In genomic region chr10:115355162-115355760, GRCh38 we compare ENCODE assay signal across 8 cellular contexts.
A peak's percentile ranks its signal among the peaks of the same experiment; 100 is the strongest.
DNase-seq lines count a peak whose midpoint lies in the region; ATAC-seq and TF ChIP-seq lines count a peak whose summit lies in the region.

No MANE protein-coding gene starts in this region.

- TF ChIP-seq CTCF in DND-41 (IDR thresholded peaks at IDR 0.05; ENCODE audit: borderline replicate concordance, extremely low read depth, low read length, poor library complexity, severe bottlenecking) (peak; percentile 77), body of pancreas (IDR thresholded peaks at IDR 0.05) (peak; percentile 44 to 84 (median 74))

- no peak overlapping the region for H3K9ac ChIP-seq in DND-41 (ENCODE audit: low read depth, low read length)

- H3K4me3 ChIP-seq in DND-41 (ENCODE audit: low read depth in 1 of 2, low read length in 2 of 2) (no peak overlapping the region), body of pancreas (no peak overlapping the region)

- 4 to 7% methylated on average over 2 of the region's 2 CpGs for WGBS in body of pancreas, 2 donors

- no peak overlapping the region for H2AFZ ChIP-seq in DND-41 (ENCODE audit: low read depth, low read length)

- H3K27ac ChIP-seq in DND-41 (ENCODE audit: low read length) (no peak overlapping the region), body of pancreas (no peak overlapping the region)

- no peaks in the 10 kb centered on the region for H3K79me2 ChIP-seq in DND-41 (ENCODE audit: insufficient read depth, low read length)

- H3K27me3 ChIP-seq in DND-41 (ENCODE audit: insufficient read depth, low read length, poor library complexity): no peaks in the 10 kb centered on the region
- no peaks in the 10 kb centered on the region for H3K27me3 ChIP-seq in body of pancreas

- DNase-seq in DND-41 (peak; percentile 48), GM19238 (ENCODE audit: insufficient read length, low spot score) (peak; percentile 5), NCI-H446 treated with DMSO at 0.1 percent for 48 hours (lab: John Stamatoyannopoulos, UW) (peak; percentile 2), body of pancreas (peak; percentile 42 to 59 (median 50)), left colon (no peak)
- DNase-seq in activated CD4-positive, CD25-positive, alpha-beta regulatory T cell treated with anti-CD3 and anti-CD28 coated beads, Interleukin-2, amount 50 U/mL, for 72 hours: no peak

- H3K36me3 ChIP-seq in DND-41 (ENCODE audit: insufficient read depth, low read length) (no peaks in the 10 kb centered on the region), body of pancreas (replicated peaks in 1 of 2; ENCODE audit: insufficient read depth in 1 of 2, low read depth in 2 of 2) (no peaks in the 10 kb centered on the region)

- no peaks in the 10 kb centered on the region for H3K9me3 ChIP-seq in DND-41 (ENCODE audit: insufficient read depth, low read length, severe bottlenecking)
- H3K9me3 ChIP-seq in body of pancreas: no peaks in the 10 kb centered on the region

- no peak for TF ChIP-seq POLR2A in body of pancreas (IDR thresholded peaks at IDR 0.05)

- no peak overlapping the region for H3K4me2 ChIP-seq in DND-41 (ENCODE audit: insufficient read depth, low read length)

- H3K4me1 ChIP-seq in DND-41 (ENCODE audit: insufficient read depth, low read length): no peaks in the 10 kb centered on the region
- H3K4me1 ChIP-seq in body of pancreas: no peaks in the 10 kb centered on the region

- H4K20me1 ChIP-seq in DND-41 (ENCODE audit: insufficient read depth, low read length): no peaks in the 10 kb centered on the region

- intact Hi-C loops in body of pancreas (cut with DNase I) (loop anchor here (10.0 kb wide), 2 partner anchors 930 to 1030 kb away; no protein-coding TSS in a partner anchor), left colon (cut with DNase I, micrococcal nuclease) (no loop called here)

- peak; percentile 72 for ATAC-seq in DND-41 (ENCODE audit: insufficient read depth, low read depth)
- ATAC-seq in HG03354 (IDR thresholded peaks at IDR 0.05; ENCODE audit: poor library complexity, severe bottlenecking, unreplicated experiment): peak; percentile 94
- ATAC-seq in body of pancreas: peak; percentile 50
- ATAC-seq in left colon: peak; percentile 58
- no peak for ATAC-seq in GM19324 (IDR thresholded peaks at IDR 0.05; ENCODE audit: low FRiP score, unreplicated experiment)

Comparison
In these comparisons a context has a peak if more than half of its experiments do, and no peak if none do; other contexts are left out.
1. DNase-seq: peak in DND-41 (single experiment), GM19238 (single experiment), NCI-H446 treated with DMSO at 0.1 percent for 48 hours (single experiment) and body of pancreas (4 of 4); none in left colon (0 of 2) and activated CD4-positive, CD25-positive, alpha-beta regulatory T cell treated with anti-CD3 and anti-CD28 coated beads, Interleukin-2, amount 50 U/mL, for 72 hours (single experiment).